ENCODE assay signal across 1 cellular context in genomic region chr7:135242096-135242684, GRCh38.
TF ChIP-seq lines count a peak whose summit lies in the region.

No MANE protein-coding gene starts in this region.

TF ChIP-seq in GM23338, 12 proteins besides CTCF, POLR2A, EP300 and RAD21 (continued from another document):
- no peak for TF ChIP-seq ZNF114 (CRISPR knock-in tag; IDR thresholded peaks at IDR 0.05)
